8 cellular contexts compared by ENCODE assay signal in the genomic region with DNA sequence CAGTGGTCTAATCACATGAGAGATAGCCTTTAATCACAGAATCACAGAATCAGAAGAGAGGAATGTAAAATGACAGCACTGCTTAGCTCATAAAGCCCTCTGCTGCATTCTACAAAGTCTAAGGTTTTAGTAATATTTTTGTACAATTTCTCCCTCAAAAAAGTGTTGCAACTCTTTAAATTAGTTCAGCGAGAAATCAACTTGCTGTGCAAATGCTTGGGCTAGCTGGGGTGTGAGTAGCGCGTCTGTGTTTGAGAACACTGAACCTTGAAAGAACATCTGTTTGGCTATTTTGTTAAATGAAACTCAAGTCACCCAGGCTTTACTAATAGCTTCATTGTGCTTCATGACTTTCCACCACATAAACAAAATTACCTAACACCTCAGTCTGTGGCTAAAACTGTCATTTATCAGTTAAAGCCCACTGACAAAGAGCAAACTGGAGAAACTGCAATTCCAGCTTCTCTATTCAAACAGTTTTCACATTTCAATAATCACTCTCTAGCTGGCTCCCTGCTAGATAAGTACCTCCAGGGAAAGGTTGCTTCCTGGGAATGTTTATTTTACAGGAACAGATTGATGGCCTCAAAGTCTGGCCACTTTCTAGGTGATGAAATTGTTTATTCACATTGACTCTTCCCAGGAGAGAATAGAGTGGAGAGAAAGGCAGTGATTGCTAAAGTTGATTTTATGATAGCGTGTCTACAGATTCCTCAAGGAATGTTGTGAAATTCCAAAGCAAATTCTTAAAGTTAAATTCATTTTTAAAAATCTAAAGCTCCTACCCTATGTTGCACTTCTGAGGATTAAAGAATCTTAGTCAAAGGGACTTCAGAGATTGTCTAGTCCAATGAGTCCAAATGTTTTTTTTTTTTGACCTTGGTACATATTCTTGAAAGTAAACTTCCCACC. TPM values are rescaled to one million over a fixed set of nuclear protein-coding genes. Genes with fewer than 3 reads are reported as not detected.
DNase-seq lines count a peak whose midpoint lies in the region; ATAC-seq and TF ChIP-seq lines count a peak whose summit lies in the region.

No MANE protein-coding gene starts in this region.

- TF ChIP-seq CTCF in heart left ventricle (IDR thresholded peaks at IDR 0.05): no peak
- no peak for TF ChIP-seq CTCF in BE2C (IDR thresholded peaks at IDR 0.05; ENCODE audit: low read depth, low read length)
- no peak for TF ChIP-seq CTCF in dorsolateral prefrontal cortex (IDR thresholded peaks at IDR 0.05 in 54 of 56, conservative IDR thresholded peaks at IDR 0.05 in 2 of 56; ENCODE audit: low read depth in 1 of 56, partially characterized antibody in 56 of 56)

- H3K27ac ChIP-seq in heart left ventricle: peak overlapping the region in 6 of 12 donors; percentile 28 to 58 (median 49)
- no peak overlapping the region for H3K27ac ChIP-seq in dorsolateral prefrontal cortex

- ATAC-seq in GM21786 (IDR thresholded peaks at IDR 0.05; ENCODE audit: unreplicated experiment) (peak; percentile 81), heart left ventricle (peak; percentile 48 to 85 (median 62))
- no peak for ATAC-seq in activated T-cell treated with anti-CD3 and anti-CD28 coated beads, Interleukin-2, amount 50 U/mL, for 4 hours

- no peaks in the 10 kb centered on the region for H3K27me3 Mint-ChIP-seq in activated T-cell treated with anti-CD3 and anti-CD28 coated beads, Interleukin-2, amount 50 U/mL, for 4 hours (ENCODE audit: low read depth)

- DNase-seq in GF-D8 (lab: John Stamatoyannopoulos, UW) (peak; percentile 18), NCI-H1694 (lab: John Stamatoyannopoulos, UW) (peak; percentile 39), heart left ventricle (no peak), BE2C (no peak), dorsolateral prefrontal cortex (no peak), ecto neural progenitor cell (ENCODE audit: low spot score) (no peak)
- DNase-seq in activated T-cell treated with anti-CD3 and anti-CD28 coated beads, Interleukin-2, amount 50 U/mL, for 4 hours: no peak

- H3K36me3 Mint-ChIP-seq in activated T-cell treated with anti-CD3 and anti-CD28 coated beads, Interleukin-2, amount 50 U/mL, for 4 hours (ENCODE audit: insufficient read depth): peaks cover 24% of the 10 kb centered on the region

- H3K9me3 ChIP-seq in heart left ventricle: no peaks in the 10 kb centered on the region
- H3K9me3 ChIP-seq in BE2C: no peaks in the 10 kb centered on the region

- H3K27me3 ChIP-seq in heart left ventricle (peaks cover 0 to 5% (median 0%) of the 10 kb centered on the region in 9 donors), BE2C (peaks cover 9% of the 10 kb centered on the region), dorsolateral prefrontal cortex (peaks cover 0 to 4% (median 0%) of the 10 kb centered on the region in 45 donors)

- H3K36me3 ChIP-seq in heart left ventricle: no peaks in the 10 kb centered on the region
- no peaks in the 10 kb centered on the region for H3K36me3 ChIP-seq in BE2C

- 66 to 73% (median 71%) methylated on average over 4 of the region's 4 CpGs for WGBS in heart left ventricle, 4 donors

- H3K4me3 ChIP-seq in heart left ventricle (no peak overlapping the region), BE2C (ENCODE audit: low read depth, low read length) (no peak overlapping the region), dorsolateral prefrontal cortex (no peak overlapping the region)

- no peak for TF ChIP-seq POLR2A in heart left ventricle (IDR thresholded peaks at IDR 0.05)

- H3K9me3 Mint-ChIP-seq in activated T-cell treated with anti-CD3 and anti-CD28 coated beads, Interleukin-2, amount 50 U/mL, for 4 hours: no peaks in the 10 kb centered on the region

- H3K4me3 Mint-ChIP-seq in activated T-cell treated with anti-CD3 and anti-CD28 coated beads, Interleukin-2, amount 50 U/mL, for 4 hours: no peak overlapping the region

- H3K4me1 Mint-ChIP-seq in activated T-cell treated with anti-CD3 and anti-CD28 coated beads, Interleukin-2, amount 50 U/mL, for 4 hours (ENCODE audit: low read depth): peaks cover 6% of the 10 kb centered on the region

- peaks cover 0 to 25% (median 0%) of the 10 kb centered on the region in 12 donors for H3K4me1 ChIP-seq in heart left ventricle
- no peaks in the 10 kb centered on the region for H3K4me1 ChIP-seq in BE2C

- intact Hi-C loops in heart left ventricle (cut with DNase I): loop anchor here in 8 of 10 donors (5.0 to 10.0 kb wide), 6 partner anchors 102 to 475 kb away; a partner anchor contains a TSS
- intact Hi-C loops in dorsolateral prefrontal cortex (cut with DNase I): loop anchor here (5.0 to 10.0 kb wide), 4 partner anchors 102 to 472 kb away; a partner anchor contains a TSS

RNA-seq across cellular contexts. Expression of a gene that starts 36.0 kb away (rescaled TPM):
- total RNA-seq in heart left ventricle (100 to 1,000 TPM in 1 of 9 donors, 10 to 100 TPM in 8; 29.1 to 469 (median 55.1) TPM), dorsolateral prefrontal cortex (100 to 1,000 TPM in 3 of 120 experiments, 10 to 100 TPM in 117; 23.0 to 286 (median 57.5) TPM)
- polyA plus RNA-seq in heart left ventricle: 10 to 100 TPM in 1 of 2 donors, 1 to 10 TPM in 1; 7.8 to 31.8 TPM
- polyA plus RNA-seq in BE2C (2012; ENCODE audit: insufficient read depth, insufficient read length, low read depth): 13.9 TPM
- 100 to 1,000 TPM; 222 to 278 (median 268) TPM for total RNA-seq in activated T-cell treated with anti-CD3 and anti-CD28 coated beads, Interleukin-2, amount 50 U/mL, for 4 hours

Comparison
In these comparisons a context has a peak if more than half of its experiments do, and no peak if none do; other contexts are left out.
1. DNase-seq: peak in GF-D8 (single experiment) and NCI-H1694 (single experiment); none in heart left ventricle (0 of 5), BE2C (single experiment), dorsolateral prefrontal cortex (0 of 10), ecto neural progenitor cell (single experiment) and activated T-cell treated with anti-CD3 and anti-CD28 coated beads, Interleukin-2, amount 50 U/mL, for 4 hours (single experiment).
2. ATAC-seq: peak in GM21786 (single experiment) and heart left ventricle (4 of 4); none in activated T-cell treated with anti-CD3 and anti-CD28 coated beads, Interleukin-2, amount 50 U/mL, for 4 hours (0 of 2).